ENCODE assay signal across 17 cellular contexts in genomic region chr2:134588556-134588955, GRCh38.
"Had no signal": no experiment of that assay in that cellular context is flagged by ENCODE, and none has a peak within 500 bp of the region (broad histone marks: within the 10 kb centered on the region; RNA-seq: fewer than 3 reads in every experiment).

No MANE protein-coding gene starts in this region.

- H3K27ac ChIP-seq: esophagus muscularis mucosa, foreskin keratinocyte, gastroesophageal sphincter, heart left ventricle, left lung, lower lobe of right lung had no signal

- H3K4me1 Mint-ChIP-seq: endodermal cell had no signal

- H3K27me3 ChIP-seq: esophagus muscularis mucosa, foreskin keratinocyte, gastroesophageal sphincter, heart left ventricle, left lung had no signal

- H3K27me3 Mint-ChIP-seq: dendritic cell treated with granulocyte-macrophage colony-stimulating factor and Interleukin-4, amounts not matched to agents 40 ng/mL and 50 ng/mL, for 4 days; effector memory CD8-positive, alpha-beta T cell; naive thymus-derived CD4-positive, alpha-beta T cell had no signal

- H3K4me1 ChIP-seq: esophagus muscularis mucosa, foreskin keratinocyte, gastroesophageal sphincter, heart left ventricle, left lung, lower lobe of right lung had no signal

- H3K4me3 ChIP-seq: esophagus muscularis mucosa, gastroesophageal sphincter, heart left ventricle, left lung, lower lobe of right lung had no signal

- H3K36me3 ChIP-seq: esophagus muscularis mucosa, gastroesophageal sphincter, heart left ventricle, left lung, lower lobe of right lung had no signal

- DNase-seq: cortex of kidney; effector CD8-positive, alpha-beta T cell; effector memory CD8-positive, alpha-beta T cell; endodermal cell; foreskin keratinocyte; heart left ventricle; hippocampal formation; left cardiac atrium; left lung; left ventricle myocardium superior; lower lobe of right lung; mesenchymal stem cell; midbrain; naive thymus-derived CD4-positive, alpha-beta T cell had no signal

- H3K4me3 Mint-ChIP-seq: dendritic cell treated with granulocyte-macrophage colony-stimulating factor and Interleukin-4, amounts not matched to agents 40 ng/mL and 50 ng/mL, for 4 days; effector memory CD8-positive, alpha-beta T cell; endodermal cell; naive thymus-derived CD4-positive, alpha-beta T cell had no signal

- ATAC-seq: effector memory CD8-positive, alpha-beta T cell; foreskin keratinocyte; gastroesophageal sphincter; heart left ventricle; left cardiac atrium; left lung; left ventricle myocardium superior; lower lobe of right lung; naive thymus-derived CD4-positive, alpha-beta T cell had no signal

- H3K27ac Mint-ChIP-seq: dendritic cell treated with granulocyte-macrophage colony-stimulating factor and Interleukin-4, amounts not matched to agents 40 ng/mL and 50 ng/mL, for 4 days; effector memory CD8-positive, alpha-beta T cell; endodermal cell; naive thymus-derived CD4-positive, alpha-beta T cell had no signal
